10 cellular contexts compared by ENCODE assay signal in genomic region chr6:137878810-137879285, GRCh38. TPM values are rescaled to one million over a fixed set of nuclear protein-coding genes. Genes with fewer than 3 reads are reported as not detected.
DNase-seq lines count a peak whose midpoint lies in the region; ATAC-seq and TF ChIP-seq lines count a peak whose summit lies in the region.
"Had no signal": no experiment of that assay in that cellular context is flagged by ENCODE, and none has a peak within 500 bp of the region (broad histone marks: within the 10 kb centered on the region; RNA-seq: fewer than 3 reads in every experiment).

No MANE protein-coding gene starts in this region.

- no peaks in the 10 kb centered on the region for H3K27me3 ChIP-seq in H7 (ENCODE audit: control insufficient read depth, insufficient read depth, low read length)

- H3K4me3 Mint-ChIP-seq in natural killer cell = peak overlapping the region; percentile 66

- peak; percentile 21 for TF ChIP-seq CTCF in AG09319 (IDR thresholded peaks at IDR 0.05; ENCODE audit: low read depth, low read length)
- no peak for TF ChIP-seq CTCF in natural killer cell (IDR thresholded peaks at IDR 0.05)

- H3K27me3 Mint-ChIP-seq in natural killer cell (ENCODE audit: low read depth in 2 of 2) = no peaks in the 10 kb centered on the region

- H3K36me3 ChIP-seq in H7 (replicated peaks; ENCODE audit: control insufficient read depth, insufficient read depth, low read length) = peaks cover 2% of the 10 kb centered on the region; the same call in 1 of the 2 replicates

- ATAC-seq in natural killer cell (peak in 2 of 3 donors; percentile 0 to 12), left lobe of liver (no peak)

- H3K36me3 Mint-ChIP-seq in natural killer cell = peaks cover 31% of the 10 kb centered on the region

- H3K4me3 ChIP-seq in H7 (ENCODE audit: insufficient read depth, low read depth, low read length) = no peak overlapping the region

- DNase-seq in AG09319 (ENCODE audit: extremely low read depth, low read depth) = no peak
- peak; percentile 85 for DNase-seq in H7
- DNase-seq in effector CD8-positive, alpha-beta T cell (lab: John Stamatoyannopoulos, UW) = peak; percentile 40
- DNase-seq in natural killer cell = no peak
- no peak for DNase-seq in epidermal melanocyte (ENCODE audit: insufficient read length, low spot score)
- DNase-seq in DMS53 treated with DMSO at 0.1 percent for 48 hours (lab: John Stamatoyannopoulos, UW; ENCODE audit: unreplicated experiment) = no peak
- no peak for DNase-seq in left lobe of liver (ENCODE audit: low spot score)
- no peak for DNase-seq in GM19240 (ENCODE audit: insufficient read length, low spot score)
- DNase-seq: activated CD4-positive, CD25-positive, alpha-beta regulatory T cell; DMS79 had no signal

- H3K9me3 Mint-ChIP-seq in natural killer cell = no peaks in the 10 kb centered on the region

- peak overlapping the region; percentile 75 to 89 for H3K27ac Mint-ChIP-seq in natural killer cell

- intact Hi-C loops in natural killer cell (cut with micrococcal nuclease) = no loop called here

- peaks cover 18 to 32% of the 10 kb centered on the region in 2 donors for H3K4me1 Mint-ChIP-seq in natural killer cell

RNA-seq across cellular contexts. Expression of gene TNFAIP3, which starts 11.8 kb away (rescaled TPM):
- 1.2 and 1.7 TPM in 2 replicates for total RNA-seq in H7 (2014; rRNA removed; shearing (Covaris generic))
- total RNA-seq in natural killer cell = 1,000 to 10,000 TPM; 1,163 to 1,298 (median 1,241) TPM
- 8.8 TPM for total RNA-seq in left lobe of liver

Comparison
In these comparisons a context has a peak if more than half of its experiments do, and no peak if none do; other contexts are left out.
1. DNase-seq: peak in H7 (single experiment) and effector CD8-positive, alpha-beta T cell (single experiment); none in AG09319 (single experiment), natural killer cell (single experiment), epidermal melanocyte (single experiment), DMS53 treated with DMSO at 0.1 percent for 48 hours (single experiment), left lobe of liver (single experiment) and GM19240 (single experiment).
2. RNA of gene TNFAIP3, which starts 11.8 kb away (total RNA-seq): 1,163 to 1,298 TPM in natural killer cell; 8.8 TPM in left lobe of liver (single experiment) and 1.2 to 1.7 TPM in H7; every median in the first group is over 100 times any median in the second.